12 cellular contexts compared by ENCODE assay signal in genomic region chr6:38427492-38428210, GRCh38.
A peak's percentile ranks its signal among the peaks of the same experiment; 100 is the strongest.
DNase-seq lines count a peak whose midpoint lies in the region; ATAC-seq and TF ChIP-seq lines count a peak whose summit lies in the region.
"Had no signal": no experiment of that assay in that cellular context is flagged by ENCODE, and none has a peak within 500 bp of the region (broad histone marks: within the 10 kb centered on the region; RNA-seq: fewer than 3 reads in every experiment).

No MANE protein-coding gene starts in this region.

- ATAC-seq in GM21367 (IDR thresholded peaks at IDR 0.05; ENCODE audit: unreplicated experiment), result peak; percentile 70
- ATAC-seq in HG03354 (IDR thresholded peaks at IDR 0.05; ENCODE audit: poor library complexity, severe bottlenecking, unreplicated experiment), result peak; percentile 83
- no peak for ATAC-seq in effector memory CD8-positive, alpha-beta T cell (replicated peaks)
- ATAC-seq in GM21619 (IDR thresholded peaks at IDR 0.05; ENCODE audit: unreplicated experiment), result no peak
- ATAC-seq: A549, right cardiac atrium had no signal

- no peaks in the 10 kb centered on the region for H3K4me1 ChIP-seq in smooth muscle cell (ENCODE audit: low read depth)
- H3K4me1 ChIP-seq: A549 had no signal

- DNase-seq in ELF-1 (ENCODE audit: low read depth, low spot score) (peak; percentile 58), Ammon's horn (ENCODE audit: low spot score) (no peak), smooth muscle cell (lab: John Stamatoyannopoulos, UW; ENCODE audit: unreplicated experiment) (no peak)
- DNase-seq in effector memory CD8-positive, alpha-beta T cell, result no peak
- DNase-seq: activated naive CD8-positive, alpha-beta T cell treated with anti-CD3 and anti-CD28 coated beads, Interleukin-2, amount 10 ng/mL, durations not matched to agents 7 days and 5 days; NCI-H1105; right cardiac atrium had no signal

- no peaks in the 10 kb centered on the region for H3F3A ChIP-seq in SU-DHL-6 (ENCODE audit: insufficient read depth)
- no peaks in the 10 kb centered on the region for H3F3A ChIP-seq in smooth muscle cell (ENCODE audit: low read depth)

- H3K9me2 ChIP-seq in SU-DHL-6 (replicated peaks; ENCODE audit: insufficient read depth, low read length), result no peaks in the 10 kb centered on the region

- H3K27ac ChIP-seq in SU-DHL-6 (ENCODE audit: low read depth, low read length) (peak overlapping the region; percentile 21), smooth muscle cell (ENCODE audit: low read depth) (no peak overlapping the region)
- H3K27ac ChIP-seq: A549 had no signal

- H3K4me3 ChIP-seq in SU-DHL-6 (ENCODE audit: insufficient read depth, low read length, poor library complexity, severe bottlenecking) (no peak overlapping the region), smooth muscle cell (no peak overlapping the region)
- H3K4me3 ChIP-seq: A549 had no signal

- H3K9me3 ChIP-seq in SU-DHL-6 (ENCODE audit: insufficient read depth, low read length), result no peaks in the 10 kb centered on the region
- H3K9me3 ChIP-seq in smooth muscle cell (replicated peaks; ENCODE audit: low read depth), result no peaks in the 10 kb centered on the region
- H3K9me3 ChIP-seq: A549 had no signal

- H4K20me1 ChIP-seq in SU-DHL-6 (ENCODE audit: low read depth, low read length), result no peaks in the 10 kb centered on the region
- no peaks in the 10 kb centered on the region for H4K20me1 ChIP-seq in smooth muscle cell (ENCODE audit: low read depth)

- H3K9ac ChIP-seq in SU-DHL-6 (ENCODE audit: low read length), result no peak overlapping the region
- H3K9ac ChIP-seq in smooth muscle cell (ENCODE audit: low read depth), result no peak overlapping the region

- H3K27me3 ChIP-seq in SU-DHL-6 (ENCODE audit: low read length) (no peaks in the 10 kb centered on the region), smooth muscle cell (ENCODE audit: low read depth) (no peaks in the 10 kb centered on the region)

- no peaks in the 10 kb centered on the region for H3K36me3 Mint-ChIP-seq in effector memory CD8-positive, alpha-beta T cell (ENCODE audit: insufficient read depth)
- H3K36me3 Mint-ChIP-seq: activated naive CD8-positive, alpha-beta T cell treated with anti-CD3 and anti-CD28 coated beads, Interleukin-2, amount 10 ng/mL, durations not matched to agents 7 days and 5 days had no signal

- WGBS in smooth muscle cell (ENCODE audit: low lambda C conversion rate), result 22% methylated on average over 2 of the region's 2 CpGs

- no peak overlapping the region for H3K4me3 Mint-ChIP-seq in effector memory CD8-positive, alpha-beta T cell
- H3K4me3 Mint-ChIP-seq: activated naive CD8-positive, alpha-beta T cell treated with anti-CD3 and anti-CD28 coated beads, Interleukin-2, amount 10 ng/mL, durations not matched to agents 7 days and 5 days had no signal

- no peaks in the 10 kb centered on the region for H3K79me2 ChIP-seq in SU-DHL-6 (ENCODE audit: insufficient read depth, low read length)
- H3K79me2 ChIP-seq in smooth muscle cell (ENCODE audit: low read depth), result no peaks in the 10 kb centered on the region

- H3K4me2 ChIP-seq in SU-DHL-6 (ENCODE audit: low read depth, low read length, poor library complexity, severe bottlenecking), result peak overlapping the region; percentile 33
- H3K4me2 ChIP-seq in smooth muscle cell, result no peak overlapping the region
- H3K4me2 ChIP-seq: A549 had no signal

- H3K36me3 ChIP-seq in SU-DHL-6 (ENCODE audit: low read length) (no peaks in the 10 kb centered on the region), smooth muscle cell (ENCODE audit: low read depth) (no peaks in the 10 kb centered on the region)

- H2AFZ ChIP-seq in SU-DHL-6 (ENCODE audit: low read depth, low read length, severe bottlenecking) (peak overlapping the region; percentile 2), smooth muscle cell (ENCODE audit: low read depth) (no peak overlapping the region)

- H3K27ac Mint-ChIP-seq in effector memory CD8-positive, alpha-beta T cell, result peak overlapping the region in 1 of 2 donors; percentile 31
- H3K27ac Mint-ChIP-seq: activated naive CD8-positive, alpha-beta T cell treated with anti-CD3 and anti-CD28 coated beads, Interleukin-2, amount 10 ng/mL, durations not matched to agents 7 days and 5 days had no signal

- H3K9me3 Mint-ChIP-seq in effector memory CD8-positive, alpha-beta T cell, result no peaks in the 10 kb centered on the region

- no peaks in the 10 kb centered on the region for H3K27me3 Mint-ChIP-seq in effector memory CD8-positive, alpha-beta T cell
- H3K27me3 Mint-ChIP-seq: activated naive CD8-positive, alpha-beta T cell treated with anti-CD3 and anti-CD28 coated beads, Interleukin-2, amount 10 ng/mL, durations not matched to agents 7 days and 5 days had no signal

- TF ChIP-seq CTCF in SU-DHL-6 (IDR thresholded peaks at IDR 0.05; ENCODE audit: insufficient read depth, low read length, poor library complexity, severe bottlenecking) (no peak), smooth muscle cell (IDR thresholded peaks at IDR 0.05; ENCODE audit: borderline replicate concordance, insufficient read depth, poor library complexity, severe bottlenecking) (no peak)

- peaks cover 5 to 6% of the 10 kb centered on the region in 2 donors for H3K4me1 Mint-ChIP-seq in effector memory CD8-positive, alpha-beta T cell (ENCODE audit: low read depth in 2 of 2)
- H3K4me1 Mint-ChIP-seq: activated naive CD8-positive, alpha-beta T cell treated with anti-CD3 and anti-CD28 coated beads, Interleukin-2, amount 10 ng/mL, durations not matched to agents 7 days and 5 days had no signal

Comparison
In these comparisons a context has a peak if more than half of its experiments do, and no peak if none do; other contexts are left out.
1. ATAC-seq: peak in GM21367 (single experiment) and HG03354 (single experiment); none in effector memory CD8-positive, alpha-beta T cell (single experiment) and GM21619 (single experiment).